In genomic region chr18:76461692-76462325, GRCh38 we compare ENCODE assay signal across 15 cellular contexts. TPM values are rescaled to one million over a fixed set of nuclear protein-coding genes. Genes with fewer than 3 reads are reported as not detected.
DNase-seq lines count a peak whose midpoint lies in the region; ATAC-seq and TF ChIP-seq lines count a peak whose summit lies in the region.
"Had no signal": no experiment of that assay in that cellular context is flagged by ENCODE, and none has a peak within 500 bp of the region (broad histone marks: within the 10 kb centered on the region; RNA-seq: fewer than 3 reads in every experiment).

No MANE protein-coding gene starts in this region.

- BruUV-seq in MCF 10A (replicated peaks; lab: Mats Ljungman, UMichigan) (no TSS peak), Caco-2 (replicated peaks; lab: Mats Ljungman, UMichigan) (no TSS peak)

- H3K4me1 Mint-ChIP-seq in MCF 10A (ENCODE audit: insufficient read depth, unreplicated experiment): peaks cover 22% of the 10 kb centered on the region
- peaks cover 86% of the 10 kb centered on the region for H3K4me1 Mint-ChIP-seq in dendritic cell treated with granulocyte-macrophage colony-stimulating factor and Interleukin-4, amounts not matched to agents 40 ng/mL and 50 ng/mL, for 4 days (ENCODE audit: low read depth)
- H3K4me1 Mint-ChIP-seq in WTC11: peaks cover 23% of the 10 kb centered on the region
- no peaks in the 10 kb centered on the region for H3K4me1 Mint-ChIP-seq in Caco-2 (ENCODE audit: low read depth, unreplicated experiment)

- no peak for TF ChIP-seq CTCF in MCF 10A (IDR thresholded peaks at IDR 0.05; ENCODE audit: unreplicated experiment)
- TF ChIP-seq CTCF in breast epithelium (IDR thresholded peaks at IDR 0.05): no peak
- no peak for TF ChIP-seq CTCF in WTC11 (IDR thresholded peaks at IDR 0.05)
- no peak for TF ChIP-seq CTCF in Caco-2 (IDR thresholded peaks at IDR 0.05; ENCODE audit: insufficient read depth in 1 of 2, low read depth in 1 of 2, low read length in 1 of 2, severe bottlenecking in 1 of 2, unreplicated experiment in 1 of 2)

- H3K27ac ChIP-seq in breast epithelium: no peak overlapping the region

- H3K4me3 Mint-ChIP-seq in MCF 10A (ENCODE audit: unreplicated experiment): no peak overlapping the region
- no peak overlapping the region for H3K4me3 Mint-ChIP-seq in dendritic cell treated with granulocyte-macrophage colony-stimulating factor and Interleukin-4, amounts not matched to agents 40 ng/mL and 50 ng/mL, for 4 days
- H3K4me3 Mint-ChIP-seq in WTC11: no peak overlapping the region
- no peak overlapping the region for H3K4me3 Mint-ChIP-seq in Caco-2 (ENCODE audit: unreplicated experiment)

- no peaks in the 10 kb centered on the region for H3K9me3 Mint-ChIP-seq in MCF 10A (ENCODE audit: unreplicated experiment)
- no peaks in the 10 kb centered on the region for H3K9me3 Mint-ChIP-seq in dendritic cell treated with granulocyte-macrophage colony-stimulating factor and Interleukin-4, amounts not matched to agents 40 ng/mL and 50 ng/mL, for 4 days
- H3K9me3 Mint-ChIP-seq in WTC11: no peaks in the 10 kb centered on the region
- no peaks in the 10 kb centered on the region for H3K9me3 Mint-ChIP-seq in Caco-2 (ENCODE audit: unreplicated experiment)

- no peaks in the 10 kb centered on the region for H3K27me3 Mint-ChIP-seq in MCF 10A (ENCODE audit: insufficient read depth, unreplicated experiment)
- no peaks in the 10 kb centered on the region for H3K27me3 Mint-ChIP-seq in dendritic cell treated with granulocyte-macrophage colony-stimulating factor and Interleukin-4, amounts not matched to agents 40 ng/mL and 50 ng/mL, for 4 days
- H3K27me3 Mint-ChIP-seq in WTC11 (ENCODE audit: low read depth): no peaks in the 10 kb centered on the region
- H3K27me3 Mint-ChIP-seq in Caco-2 (ENCODE audit: insufficient read depth, unreplicated experiment): no peaks in the 10 kb centered on the region

- CTCF ChIA-PET in MCF 10A (lab: Yijun Ruan, JAX): interaction anchor here (2.0 kb wide), 1 partner anchor 159 kb away, joined by 8 read pairs; no protein-coding TSS in a partner anchor
- CTCF ChIA-PET in WTC11 (lab: Charles Lee): interaction anchor here (1.0 to 2.1 kb wide), 3 partner anchors 19 to 36 kb away, joined by 3 to 5 read pairs (median 3); no protein-coding TSS in a partner anchor
- CTCF ChIA-PET in Caco-2 (lab: Charles Lee): no interaction called here

- H3K27ac Mint-ChIP-seq in MCF 10A (ENCODE audit: low read depth, unreplicated experiment) (peak overlapping the region; percentile 29), WTC11 (no peak overlapping the region), Caco-2 (ENCODE audit: unreplicated experiment) (no peak overlapping the region)
- H3K27ac Mint-ChIP-seq in dendritic cell treated with granulocyte-macrophage colony-stimulating factor and Interleukin-4, amounts not matched to agents 40 ng/mL and 50 ng/mL, for 4 days: peak overlapping the region; percentile 41

- POLR2A ChIA-PET in MCF 10A (lab: Yijun Ruan, JAX) (interaction anchor here (1.0 to 1.5 kb wide), 2 partner anchors 11 to 32 kb away, joined by 3 to 5 read pairs; no protein-coding TSS in a partner anchor), WTC11 (lab: Charles Lee) (interaction anchor here (0.5 kb wide), 1 partner anchor 423 kb away, joined by 3 read pairs; no protein-coding TSS in a partner anchor), Caco-2 (lab: Charles Lee) (no interaction called here)

- H3K4me3 ChIP-seq in breast epithelium (no peak overlapping the region), Caco-2 (ENCODE audit: low read depth, low read length) (no peak overlapping the region)
- H3K4me3 ChIP-seq: MG63 had no signal

- ATAC-seq in WTC11: no peak
- no peak for ATAC-seq in GM18861 (IDR thresholded peaks at IDR 0.05; ENCODE audit: unreplicated experiment)

- H3K4me1 ChIP-seq in breast epithelium: peaks cover 0 to 13% of the 10 kb centered on the region in 2 donors
- no peaks in the 10 kb centered on the region for H3K4me1 ChIP-seq in Caco-2

- H3K27me3 ChIP-seq in breast epithelium (no peaks in the 10 kb centered on the region), Caco-2 (replicated peaks; ENCODE audit: control insufficient read depth, insufficient read depth, low read length) (no peaks in the 10 kb centered on the region)
- H3K27me3 ChIP-seq: MG63 had no signal

- intact Hi-C loops in MCF 10A (cut with micrococcal nuclease) (loop anchor here (2.0 kb wide), 1 partner anchor 31 kb away; no protein-coding TSS in a partner anchor), breast epithelium (cut with DNase I; ENCODE audit: low total_unique reads) (no loop called here), Caco-2 (cut with micrococcal nuclease; ENCODE audit: unreplicated experiment) (no loop called here)
- intact Hi-C loops in dendritic cell treated with granulocyte-macrophage colony-stimulating factor and Interleukin-4, amounts not matched to agents 40 ng/mL and 50 ng/mL, for 4 days (cut with micrococcal nuclease): no loop called here

- no peak for TF ChIP-seq POLR2A in breast epithelium (IDR thresholded peaks at IDR 0.05)

- H3K9me3 ChIP-seq in breast epithelium (no peaks in the 10 kb centered on the region), Caco-2 (no peaks in the 10 kb centered on the region)
- H3K9me3 ChIP-seq: MG63 had no signal

- no peaks in the 10 kb centered on the region for H3K36me3 ChIP-seq in breast epithelium
- no peaks in the 10 kb centered on the region for H3K36me3 ChIP-seq in Caco-2 (ENCODE audit: control insufficient read depth, insufficient read depth, low read length)
- H3K36me3 ChIP-seq: MG63 had no signal

- DNase-seq in MCF 10A (ENCODE audit: unreplicated experiment) (no peak), breast epithelium (ENCODE audit: low spot score in 2 of 2) (no peak), mesenteric fat pad (ENCODE audit: low spot score) (peak; percentile 87), WTC11 (ENCODE audit: low spot score) (no peak), globus pallidus (ENCODE audit: low spot score) (no peak), Caco-2 (no peak)
- DNase-seq: 8988T, C1 segment of cervical spinal cord, EL, NCI-H1092 treated with DMSO at 0.1 percent for 48 hours, NCI-H2081 treated with DMSO at 0.1 percent for 48 hours, NCI-H524 had no signal

- H3K36me3 Mint-ChIP-seq in MCF 10A (ENCODE audit: insufficient read depth, unreplicated experiment): peaks cover 24% of the 10 kb centered on the region
- H3K36me3 Mint-ChIP-seq in dendritic cell treated with granulocyte-macrophage colony-stimulating factor and Interleukin-4, amounts not matched to agents 40 ng/mL and 50 ng/mL, for 4 days (ENCODE audit: low read depth): peaks cover 100% of the 10 kb centered on the region
- peaks cover 10% of the 10 kb centered on the region for H3K36me3 Mint-ChIP-seq in WTC11
- no peaks in the 10 kb centered on the region for H3K36me3 Mint-ChIP-seq in Caco-2 (ENCODE audit: insufficient read depth, unreplicated experiment)

TF ChIP-seq in WTC11, 78 proteins besides CTCF, POLR2A, EP300 and RAD21 (continues in another document):
- TF ChIP-seq NFYB (CRISPR knock-in tag; conservative IDR thresholded peaks at IDR 0.05; ENCODE audit: low read depth) (no peak), SOX15 (CRISPR knock-in tag; IDR thresholded peaks at IDR 0.05) (no peak), NR1H2 (CRISPR knock-in tag; IDR thresholded peaks at IDR 0.05) (no peak), ZNF425 (CRISPR knock-in tag; conservative IDR thresholded peaks at IDR 0.05) (no peak), PRRX2 (CRISPR knock-in tag; IDR thresholded peaks at IDR 0.05) (no peak), E2F4 (CRISPR knock-in tag; IDR thresholded peaks at IDR 0.05; ENCODE audit: borderline replicate concordance, low read depth) (no peak)

RNA-seq across cellular contexts. Expression of gene ZNF516, which starts 33.2 kb away (rescaled TPM):
- 28.3 and 40.1 TPM in 2 replicates for total RNA-seq in MCF 10A (2022)
- total RNA-seq in breast epithelium: 10 to 100 TPM; 12.0 to 33.4 (median 24.0) TPM
- total RNA-seq in mesenteric fat pad: 20.3 TPM
- total RNA-seq in WTC11 (2021): 47.3 to 58.6 TPM (median 50.1 TPM) in 3 replicates
- total RNA-seq in Caco-2 (2022): 14.3 and 25.5 TPM in 2 replicates

Comparison
In these comparisons a context has a peak if more than half of its experiments do, and no peak if none do; other contexts are left out.
1. H3K27ac Mint-ChIP-seq: peak in MCF 10A (single experiment) and dendritic cell treated with granulocyte-macrophage colony-stimulating factor and Interleukin-4, amounts not matched to agents 40 ng/mL and 50 ng/mL, for 4 days (single experiment); none in WTC11 (single experiment) and Caco-2 (single experiment).